8 cellular contexts compared by ENCODE assay signal in the genomic region with DNA sequence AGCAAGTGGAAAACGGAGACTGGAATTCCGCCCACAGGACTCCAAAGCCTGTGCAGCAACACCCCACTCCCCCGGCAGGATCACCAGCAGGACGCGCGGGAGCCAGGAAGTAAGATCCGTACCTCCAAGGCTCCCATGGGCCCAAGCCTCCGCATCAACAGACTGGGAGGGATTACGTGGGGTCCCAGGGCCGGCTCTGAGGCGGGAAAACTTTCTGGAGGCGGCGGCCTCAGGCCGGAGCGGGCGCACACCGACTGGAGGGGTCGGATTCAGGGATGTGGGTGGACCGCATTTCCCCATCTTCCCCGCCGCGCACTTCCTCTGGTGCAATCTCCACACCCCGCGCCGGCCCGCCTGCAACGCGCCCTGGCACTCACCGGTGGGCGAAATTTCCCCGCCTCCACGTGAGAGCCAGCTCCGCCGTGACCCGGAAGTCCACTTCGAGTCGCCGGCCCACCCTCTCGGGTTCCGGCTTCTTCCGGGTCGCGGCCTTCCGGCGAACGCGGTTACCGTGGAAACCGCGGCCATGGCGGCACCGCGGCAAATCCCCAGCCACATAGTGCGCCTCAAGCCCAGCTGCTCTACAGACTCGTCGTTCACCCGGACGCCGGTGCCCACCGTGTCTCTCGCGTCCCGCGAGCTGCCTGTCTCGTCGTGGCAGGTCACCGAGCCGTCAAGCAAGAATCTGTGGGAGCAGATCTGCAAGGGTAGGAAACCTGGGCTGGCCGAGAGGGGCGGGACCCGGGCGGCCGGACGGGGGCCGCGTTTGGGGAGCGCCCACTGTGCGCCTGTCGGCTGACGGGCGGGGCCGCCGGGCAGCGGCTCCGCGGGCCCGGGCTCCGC. TPM values are rescaled to one million over a fixed set of nuclear protein-coding genes. Genes with fewer than 3 reads are reported as not detected.
DNase-seq lines count a peak whose midpoint lies in the region; ATAC-seq lines count a peak whose summit lies in the region.

A gene with protein sequence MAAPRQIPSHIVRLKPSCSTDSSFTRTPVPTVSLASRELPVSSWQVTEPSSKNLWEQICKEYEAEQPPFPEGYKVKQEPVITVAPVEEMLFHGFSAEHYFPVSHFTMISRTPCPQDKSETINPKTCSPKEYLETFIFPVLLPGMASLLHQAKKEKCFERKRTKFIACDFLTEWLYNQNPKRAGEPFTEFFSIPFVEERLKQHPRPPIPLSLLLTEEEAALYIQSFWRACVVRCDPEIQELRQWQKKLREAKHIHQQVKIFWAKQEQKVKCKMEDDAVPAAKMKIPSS (plus strand): TSS at position 491 of the 843 bp plus-strand sequence. CDS start 36 bp downstream, at position 527.
A gene with protein sequence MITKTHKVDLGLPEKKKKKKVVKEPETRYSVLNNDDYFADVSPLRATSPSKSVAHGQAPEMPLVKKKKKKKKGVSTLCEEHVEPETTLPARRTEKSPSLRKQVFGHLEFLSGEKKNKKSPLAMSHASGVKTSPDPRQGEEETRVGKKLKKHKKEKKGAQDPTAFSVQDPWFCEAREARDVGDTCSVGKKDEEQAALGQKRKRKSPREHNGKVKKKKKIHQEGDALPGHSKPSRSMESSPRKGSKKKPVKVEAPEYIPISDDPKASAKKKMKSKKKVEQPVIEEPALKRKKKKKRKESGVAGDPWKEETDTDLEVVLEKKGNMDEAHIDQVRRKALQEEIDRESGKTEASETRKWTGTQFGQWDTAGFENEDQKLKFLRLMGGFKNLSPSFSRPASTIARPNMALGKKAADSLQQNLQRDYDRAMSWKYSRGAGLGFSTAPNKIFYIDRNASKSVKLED (minus strand): TSS at position 447 of the 843 bp plus-strand sequence. CDS start 3,192 bp downstream, outside the sequence.

- peak within 1 kb of the TSS; percentile 83 for H3K27ac ChIP-seq in BLaER1

- intact Hi-C loops in dendritic cell treated with granulocyte-macrophage colony-stimulating factor and Interleukin-4, amounts not matched to agents 40 ng/mL and 50 ng/mL, for 4 days (cut with micrococcal nuclease) = no loop called here

- H3K36me3 Mint-ChIP-seq in dendritic cell treated with granulocyte-macrophage colony-stimulating factor and Interleukin-4, amounts not matched to agents 40 ng/mL and 50 ng/mL, for 4 days (ENCODE audit: low read depth) = peaks cover 28% of the 10 kb centered on the region

- peak within 1 kb of the TSS; percentile 85 for H3K9ac ChIP-seq in BLaER1

- peaks cover 31% of the 10 kb centered on the region for H3K36me3 ChIP-seq in BLaER1

- no peaks in the 10 kb centered on the region for H3K9me3 Mint-ChIP-seq in dendritic cell treated with granulocyte-macrophage colony-stimulating factor and Interleukin-4, amounts not matched to agents 40 ng/mL and 50 ng/mL, for 4 days

- H3K27me3 ChIP-seq in BLaER1 = no peaks in the 10 kb centered on the region

- DNase-seq in NCI-H510A (lab: John Stamatoyannopoulos, UW) = peak; percentile 95
- DNase-seq in activated CD4-positive, alpha-beta T cell treated with anti-CD3 and anti-CD28 coated beads, Interleukin-2, amount 50 U/mL, for 1 hour = peak; percentile 85
- peak; percentile 92 for DNase-seq in left lobe of liver (ENCODE audit: low spot score)
- DNase-seq in stimulated activated CD4-positive, alpha-beta T cell treated with anti-CD3 and anti-CD28 coated beads, Interleukin-2, amount 100 ng/mL, for 24 hours = peak; percentile 90 to 91

- peaks cover 36% of the 10 kb centered on the region for H3K4me1 ChIP-seq in BLaER1

- peak within 1 kb of the TSS; percentile 94 for H3K4me3 Mint-ChIP-seq in dendritic cell treated with granulocyte-macrophage colony-stimulating factor and Interleukin-4, amounts not matched to agents 40 ng/mL and 50 ng/mL, for 4 days

- H3K9me3 ChIP-seq in BLaER1 = no peaks in the 10 kb centered on the region

- no peaks in the 10 kb centered on the region for H3K27me3 Mint-ChIP-seq in dendritic cell treated with granulocyte-macrophage colony-stimulating factor and Interleukin-4, amounts not matched to agents 40 ng/mL and 50 ng/mL, for 4 days

- H3K27ac Mint-ChIP-seq in dendritic cell treated with granulocyte-macrophage colony-stimulating factor and Interleukin-4, amounts not matched to agents 40 ng/mL and 50 ng/mL, for 4 days = peak within 1 kb of the TSS; percentile 82

- H3K4me1 Mint-ChIP-seq in dendritic cell treated with granulocyte-macrophage colony-stimulating factor and Interleukin-4, amounts not matched to agents 40 ng/mL and 50 ng/mL, for 4 days (ENCODE audit: low read depth) = peaks cover 29% of the 10 kb centered on the region

- H4K20me1 ChIP-seq in BLaER1 = peaks cover 38% of the 10 kb centered on the region

- H3K4me3 ChIP-seq in BLaER1 = peak within 1 kb of the TSS; percentile 86

- peak within 1 kb of the TSS; percentile 95 for H3K4me2 ChIP-seq in BLaER1

- ATAC-seq in GM19043 (IDR thresholded peaks at IDR 0.05; ENCODE audit: low read depth, unreplicated experiment) (peak; percentile 99), HG03342 (IDR thresholded peaks at IDR 0.05; ENCODE audit: unreplicated experiment) (peak; percentile 94), left lobe of liver (peak; percentile 98)

RNA-seq across cellular contexts. Expression of the first gene that starts in this region (rescaled TPM):
- total RNA-seq in left lobe of liver = 2.5 TPM

RNA-seq across cellular contexts. Expression of the second gene that starts in this region (rescaled TPM):
- 4.9 TPM for total RNA-seq in left lobe of liver

Comparison
In these comparisons a context has a peak if more than half of its experiments do, and no peak if none do; other contexts are left out.
1. Peak in every context shown above with its lines: DNase-seq, ATAC-seq, H3K4me3 ChIP-seq and H3K27ac ChIP-seq.